ENCODE assay signal across 17 cellular contexts in the genomic region with DNA sequence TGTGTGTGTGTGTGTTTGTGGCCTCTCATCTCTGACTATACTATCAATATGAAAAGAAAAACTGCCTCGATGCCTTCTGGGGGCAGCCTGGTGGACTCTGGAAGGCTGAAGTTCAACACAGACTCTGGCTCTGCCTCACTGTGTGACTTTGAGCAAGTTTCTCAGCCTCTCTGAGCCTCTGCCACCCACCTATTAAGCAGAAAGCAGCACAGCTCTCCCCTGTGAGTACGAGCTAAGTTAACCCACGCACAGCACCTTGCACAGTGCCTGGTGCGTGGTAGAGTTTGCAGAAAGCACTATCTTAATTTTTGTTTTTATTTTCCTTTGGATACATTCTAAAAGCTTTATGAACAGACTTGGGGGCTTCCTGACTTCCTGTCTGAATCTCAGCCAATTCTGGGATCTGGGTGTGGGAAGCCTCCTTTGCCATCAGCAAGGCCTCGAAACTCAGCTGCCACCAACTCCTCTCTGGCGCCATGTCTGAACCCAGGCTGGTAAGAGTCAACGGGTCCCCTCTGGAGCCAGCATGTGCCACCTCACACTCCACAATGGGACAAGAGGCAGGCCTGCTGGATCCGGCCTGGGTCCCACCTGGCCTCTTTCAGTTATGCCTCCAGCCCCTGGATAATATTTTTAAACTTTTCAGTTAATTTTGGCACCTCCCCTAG. TPM values are rescaled to one million over a fixed set of nuclear protein-coding genes. Genes with fewer than 3 reads are reported as not detected.
A peak's percentile ranks its signal among the peaks of the same experiment; 100 is the strongest.
DNase-seq lines count a peak whose midpoint lies in the region; ATAC-seq and TF ChIP-seq lines count a peak whose summit lies in the region.
"Had no signal": no experiment of that assay in that cellular context is flagged by ENCODE, and none has a peak within 500 bp of the region (broad histone marks: within the 10 kb centered on the region; RNA-seq: fewer than 3 reads in every experiment).

No MANE protein-coding gene starts in this region.

- peak overlapping the region; percentile 83 for H2AK5ac ChIP-seq in mesendoderm (ENCODE audit: low read length)

- no peak overlapping the region for H2AFZ ChIP-seq in PC-3 (ENCODE audit: low read length)
- H2AFZ ChIP-seq: GM23248 had no signal

- H2BK5ac ChIP-seq in mesendoderm (ENCODE audit: low read length): no peak overlapping the region

- H3K9me3 Mint-ChIP-seq in stimulated activated effector memory CD8-positive, alpha-beta T cell treated with anti-CD3 and anti-CD28 coated beads, Interleukin-12 subunit alpha, Interleukin-12 subunit beta, amount 100 ng/mL, for 72 hours: no peaks in the 10 kb centered on the region
- H3K9me3 Mint-ChIP-seq in osteocyte (ENCODE audit: unreplicated experiment): peaks cover 12% of the 10 kb centered on the region
- H3K9me3 Mint-ChIP-seq: CD4-positive, alpha-beta T cell had no signal

- peak overlapping the region; percentile 5 for H3K4ac ChIP-seq in mesendoderm (ENCODE audit: low read depth, low read length)

- 82 to 85% (median 82%) methylated on average over 8 of the region's 8 CpGs for WGBS in heart left ventricle, 4 donors
- WGBS in mesendoderm (ENCODE audit: extremely low coverage, insufficient coverage, low lambda C conversion rate): no CpG with 5 or more reads among the region's 8 CpGs

- no peaks in the 10 kb centered on the region for H4K20me1 ChIP-seq in PC-3 (ENCODE audit: low read length)

- no peak overlapping the region for H2BK15ac ChIP-seq in mesendoderm (replicated peaks; ENCODE audit: low read depth)

- no peak overlapping the region for H3K4me3 Mint-ChIP-seq in stimulated activated effector memory CD8-positive, alpha-beta T cell treated with anti-CD3 and anti-CD28 coated beads, Interleukin-12 subunit alpha, Interleukin-12 subunit beta, amount 100 ng/mL, for 72 hours
- H3K4me3 Mint-ChIP-seq in osteocyte (ENCODE audit: unreplicated experiment): no peak overlapping the region
- H3K4me3 Mint-ChIP-seq: CD4-positive, alpha-beta T cell had no signal

- H3K27me3 ChIP-seq in heart left ventricle: no peaks in the 10 kb centered on the region
- no peaks in the 10 kb centered on the region for H3K27me3 ChIP-seq in mesendoderm (ENCODE audit: insufficient read depth, low read length, poor library complexity)
- H3K27me3 ChIP-seq in PC-3 (ENCODE audit: low read length): no peaks in the 10 kb centered on the region

- H3K9ac ChIP-seq in mesendoderm (ENCODE audit: low read length) (no peak overlapping the region), PC-3 (ENCODE audit: low read length) (no peak overlapping the region)
- H3K9ac ChIP-seq: GM23248 had no signal

- peaks cover 45% of the 10 kb centered on the region for H3K36me3 Mint-ChIP-seq in stimulated activated effector memory CD8-positive, alpha-beta T cell treated with anti-CD3 and anti-CD28 coated beads, Interleukin-12 subunit alpha, Interleukin-12 subunit beta, amount 100 ng/mL, for 72 hours
- H3K36me3 Mint-ChIP-seq in osteocyte (ENCODE audit: unreplicated experiment): no peaks in the 10 kb centered on the region

- H3K79me2 ChIP-seq in mesendoderm (ENCODE audit: control insufficient read depth, insufficient read depth, low read length) (no peaks in the 10 kb centered on the region), PC-3 (ENCODE audit: low read length) (no peaks in the 10 kb centered on the region)

- H3K27ac ChIP-seq in heart left ventricle (no peak overlapping the region), angular gyrus (ENCODE audit: low read depth, low read length) (peak overlapping the region; percentile 32), mesendoderm (ENCODE audit: low read depth, low read length) (no peak overlapping the region), PC-3 (ENCODE audit: low read length) (no peak overlapping the region)
- H3K27ac ChIP-seq: GM23248, HL-60 had no signal

- CTCF ChIA-PET in PC-3 (lab: Charles Lee): no interaction called here

- no peak overlapping the region for H3K4me3 ChIP-seq in heart left ventricle
- no peak overlapping the region for H3K4me3 ChIP-seq in mesendoderm (ENCODE audit: low read length)
- no peak overlapping the region for H3K4me3 ChIP-seq in PC-3 (ENCODE audit: low read length)
- H3K4me3 ChIP-seq: GM23248 had no signal

- no peak for TF ChIP-seq POLR2A in heart left ventricle (IDR thresholded peaks at IDR 0.05)

- H3K4me2 ChIP-seq in mesendoderm (ENCODE audit: low read length) (no peak overlapping the region), PC-3 (ENCODE audit: low read length) (no peak overlapping the region)

- no peak overlapping the region for H4K8ac ChIP-seq in mesendoderm (ENCODE audit: low read depth, low read length)

- H3K9me3 ChIP-seq in heart left ventricle: peaks cover 0 to 19% (median 2%) of the 10 kb centered on the region in 12 donors
- no peaks in the 10 kb centered on the region for H3K9me3 ChIP-seq in PC-3 (ENCODE audit: low read length)

- POLR2A ChIA-PET in PC-3 (lab: Charles Lee; ENCODE audit: unreplicated experiment): no interaction called here

- no peak overlapping the region for H3K56ac ChIP-seq in mesendoderm (ENCODE audit: low read length)

- ATAC-seq in Right ventricle myocardium superior (ENCODE audit: poor library complexity): no peak
- ATAC-seq in heart left ventricle: no peak
- no peak for ATAC-seq in stimulated activated effector memory CD8-positive, alpha-beta T cell treated with anti-CD3 and anti-CD28 coated beads, Interleukin-12 subunit alpha, Interleukin-12 subunit beta, amount 100 ng/mL, for 72 hours
- ATAC-seq in PC-3: no peak
- ATAC-seq: HCT116 had no signal

- H3K9me2 ChIP-seq in PC-3 (replicated peaks; ENCODE audit: low read length): no peaks in the 10 kb centered on the region

- no peaks in the 10 kb centered on the region for H3F3A ChIP-seq in PC-3 (ENCODE audit: low read length, unreplicated experiment)

- H4K5ac ChIP-seq in mesendoderm (ENCODE audit: low read length): no peak overlapping the region

- TF ChIP-seq CTCF in heart left ventricle (IDR thresholded peaks at IDR 0.05): no peak
- TF ChIP-seq CTCF in osteocyte (IDR thresholded peaks at IDR 0.05): no peak
- no peak for TF ChIP-seq CTCF in PC-3 (conservative IDR thresholded peaks at IDR 0.05; ENCODE audit: low read depth, low read length)

- DNase-seq in Right ventricle myocardium superior: peak; percentile 4
- DNase-seq in heart left ventricle: no peak
- DNase-seq in mesendoderm: no peak
- DNase-seq in stimulated activated effector memory CD8-positive, alpha-beta T cell treated with anti-CD3 and anti-CD28 coated beads, Interleukin-12 subunit alpha, Interleukin-12 subunit beta, amount 100 ng/mL, for 72 hours (ENCODE audit: low spot score in 2 of 2): no peak
- no peak for DNase-seq in osteocyte (ENCODE audit: extremely low spot score, unreplicated experiment)
- DNase-seq in KG1 (lab: John Stamatoyannopoulos, UW): no peak
- no peak for DNase-seq in PC-3
- DNase-seq: 8988T; AML-193; C1 segment of cervical spinal cord; Calu3; CD4-positive, alpha-beta T cell; DMS 273 treated with DMSO at 0.1 percent for 48 hours; GM23248 had no signal

- H3K18ac ChIP-seq in mesendoderm (ENCODE audit: low read length): peak overlapping the region; percentile 4

- peak overlapping the region; percentile 63 for H3K27ac Mint-ChIP-seq in stimulated activated effector memory CD8-positive, alpha-beta T cell treated with anti-CD3 and anti-CD28 coated beads, Interleukin-12 subunit alpha, Interleukin-12 subunit beta, amount 100 ng/mL, for 72 hours
- H3K27ac Mint-ChIP-seq in osteocyte (ENCODE audit: unreplicated experiment): no peak overlapping the region
- H3K27ac Mint-ChIP-seq: CD4-positive, alpha-beta T cell had no signal

- H3K4me1 ChIP-seq in heart left ventricle (no peaks in the 10 kb centered on the region), mesendoderm (ENCODE audit: control insufficient read depth, low read depth, low read length) (no peaks in the 10 kb centered on the region), PC-3 (ENCODE audit: insufficient read depth, low read length) (no peaks in the 10 kb centered on the region)

- H3K27me3 Mint-ChIP-seq in osteocyte (ENCODE audit: unreplicated experiment): no peaks in the 10 kb centered on the region

- BruUV-seq in PC-3 (replicated peaks; lab: Mats Ljungman, UMichigan): no TSS peak

- intact Hi-C loops in Right ventricle myocardium superior (cut with DNase I) (no loop called here), heart left ventricle (cut with DNase I) (no loop called here), PC-3 (cut with micrococcal nuclease) (no loop called here)

- no peak overlapping the region for H2BK120ac ChIP-seq in mesendoderm (ENCODE audit: low read depth, low read length)

- H3K36me3 ChIP-seq in heart left ventricle (no peaks in the 10 kb centered on the region), mesendoderm (ENCODE audit: control insufficient read depth, insufficient read depth, low read length) (no peaks in the 10 kb centered on the region), PC-3 (ENCODE audit: low read depth, low read length) (no peaks in the 10 kb centered on the region)

- peaks cover 21% of the 10 kb centered on the region for H3K4me1 Mint-ChIP-seq in stimulated activated effector memory CD8-positive, alpha-beta T cell treated with anti-CD3 and anti-CD28 coated beads, Interleukin-12 subunit alpha, Interleukin-12 subunit beta, amount 100 ng/mL, for 72 hours
- H3K4me1 Mint-ChIP-seq in osteocyte (ENCODE audit: unreplicated experiment): no peaks in the 10 kb centered on the region

- no peaks in the 10 kb centered on the region for H3K79me1 ChIP-seq in mesendoderm (ENCODE audit: low read length)

- no peak overlapping the region for H3K23ac ChIP-seq in mesendoderm (ENCODE audit: low read length)

RNA-seq across cellular contexts. Expression of a gene that starts 57.3 kb away (rescaled TPM):
- total RNA-seq in Right ventricle myocardium superior (not detected), heart left ventricle (under 1 TPM in 3 of 9 donors, not detected in 6; 0.23 to 0.99 (median 0.38) TPM), osteocyte (not detected in 2 replicates), PC-3 (2014; rRNA removed) (0.04 and 0.75 TPM in 2 replicates)
- under 1 TPM; 0.01 to 0.08 TPM for polyA plus RNA-seq in heart left ventricle
- polyA plus RNA-seq in mesendoderm (2013, experiment 1 of 2): 3.5 TPM
- polyA plus RNA-seq in mesendoderm (2013, experiment 2 of 2): 3.5 TPM
- total RNA-seq: Calu3, GM23248 had no signal
- polyA plus RNA-seq: GM23248 had no signal
